9 cellular contexts compared by ENCODE assay signal in genomic region chr12:53502331-53502730, GRCh38. TPM values are rescaled to one million over a fixed set of nuclear protein-coding genes. Genes with fewer than 3 reads are reported as not detected.
DNase-seq lines count a peak whose midpoint lies in the region; ATAC-seq, FAIRE-seq and TF ChIP-seq lines count a peak whose summit lies in the region.
"Had no signal": no experiment of that assay in that cellular context is flagged by ENCODE, and none has a peak within 500 bp of the region (broad histone marks: within the 10 kb centered on the region; RNA-seq: fewer than 3 reads in every experiment).

No MANE protein-coding gene starts in this region.

- no peaks in the 10 kb centered on the region for H3K9me3 Mint-ChIP-seq in activated T-cell treated with anti-CD3 and anti-CD28 coated beads, Interleukin-2, amount 50 U/mL, for 72 hours
- H3K9me3 Mint-ChIP-seq in activated naive CD4-positive, alpha-beta T cell treated with anti-CD3 and anti-CD28 coated beads, Interleukin-2, amount 50 U/mL, for 72 hours: no peaks in the 10 kb centered on the region

- H3K27ac ChIP-seq in left lung (peak overlapping the region; percentile 98), tibial nerve (peak overlapping the region; percentile 94 to 100 (median 98))

- no peaks in the 10 kb centered on the region for H3K27me3 ChIP-seq in left lung
- no peaks in the 10 kb centered on the region for H3K27me3 ChIP-seq in tibial nerve

- peak overlapping the region; percentile 97 to 99 for H3K4me3 Mint-ChIP-seq in activated T-cell treated with anti-CD3 and anti-CD28 coated beads, Interleukin-2, amount 50 U/mL, for 72 hours

- peaks cover 0 to 36% of the 10 kb centered on the region in 2 donors for H3K36me3 ChIP-seq in left lung
- H3K36me3 ChIP-seq in tibial nerve: peaks cover 0 to 37% (median 3%) of the 10 kb centered on the region in 3 donors

- no peak for ATAC-seq in activated T-cell treated with anti-CD3 and anti-CD28 coated beads, Interleukin-2, amount 50 U/mL, for 72 hours (replicated peaks in 1 of 2)
- ATAC-seq in activated naive CD4-positive, alpha-beta T cell treated with anti-CD3 and anti-CD28 coated beads, Interleukin-2, amount 50 U/mL, for 72 hours: no peak
- ATAC-seq in left lung (no peak), GM18520 (IDR thresholded peaks at IDR 0.05; ENCODE audit: unreplicated experiment) (no peak)

- TF ChIP-seq CTCF in left lung (IDR thresholded peaks at IDR 0.05): no peak
- no peak for TF ChIP-seq CTCF in tibial nerve (IDR thresholded peaks at IDR 0.05)

- TF ChIP-seq POLR2A in tibial nerve (IDR thresholded peaks at IDR 0.05): no peak

- TF ChIP-seq EP300 in tibial nerve (IDR thresholded peaks at IDR 0.05): no peak

- intact Hi-C loops in left lung (cut with DNase I): loop anchor here in 1 of 2 donors (10.0 kb wide), 1 partner anchor 178 kb away; the partner anchor contains the start of gene AAAS

- H3K4me1 Mint-ChIP-seq in activated T-cell treated with anti-CD3 and anti-CD28 coated beads, Interleukin-2, amount 50 U/mL, for 72 hours (ENCODE audit: low read depth): peaks cover 42% of the 10 kb centered on the region

- H3K4me1 ChIP-seq in left lung (peaks cover 14 to 46% of the 10 kb centered on the region in 2 donors), tibial nerve (peaks cover 2 to 64% (median 24%) of the 10 kb centered on the region in 4 donors)

- DNase-seq in activated T-cell treated with anti-CD3 and anti-CD28 coated beads, Interleukin-2, amount 50 U/mL, for 72 hours: no peak
- no peak for DNase-seq in activated T-cell treated with anti-CD3 and anti-CD28 coated beads, Interleukin-2, amount 50 U/mL, for 1 hour
- no peak for DNase-seq in activated naive CD4-positive, alpha-beta T cell treated with anti-CD3 and anti-CD28 coated beads, Interleukin-2, amount 50 U/mL, for 72 hours (ENCODE audit: low spot score in 2 of 2)
- DNase-seq in left lung (no peak), tibial nerve (ENCODE audit: low spot score in 2 of 2) (no peak), frontal cortex (ENCODE audit: low spot score in 2 of 2) (no peak)
- no peak for DNase-seq in stimulated activated CD4-positive, alpha-beta T cell treated with anti-CD3 and anti-CD28 coated beads, Interleukin-4, amount 100 ng/mL, for 1 hour

- 50 to 53% methylated on average over 9 of the region's 9 CpGs for WGBS in tibial nerve, 2 donors

- peaks cover 0 to 2% of the 10 kb centered on the region in 2 donors for H3K36me3 Mint-ChIP-seq in activated T-cell treated with anti-CD3 and anti-CD28 coated beads, Interleukin-2, amount 50 U/mL, for 72 hours (ENCODE audit: insufficient read depth in 2 of 2)
- no peaks in the 10 kb centered on the region for H3K36me3 Mint-ChIP-seq in activated naive CD4-positive, alpha-beta T cell treated with anti-CD3 and anti-CD28 coated beads, Interleukin-2, amount 50 U/mL, for 72 hours

- FAIRE-seq in frontal cortex (lab: Jason Lieb, UNC): no peak

- H3K27ac Mint-ChIP-seq in activated T-cell treated with anti-CD3 and anti-CD28 coated beads, Interleukin-2, amount 50 U/mL, for 72 hours: peak overlapping the region; percentile 47
- H3K27ac Mint-ChIP-seq in activated naive CD4-positive, alpha-beta T cell treated with anti-CD3 and anti-CD28 coated beads, Interleukin-2, amount 50 U/mL, for 72 hours: peak overlapping the region; percentile 92 to 97

- peak overlapping the region in 1 of 2 donors; percentile 77 for H3K4me3 ChIP-seq in left lung
- H3K4me3 ChIP-seq in tibial nerve: peak overlapping the region in 3 of 4 donors; percentile 49 to 77 (median 76)

- H3K9me3 ChIP-seq in left lung (no peaks in the 10 kb centered on the region), tibial nerve (no peaks in the 10 kb centered on the region)

- H3K27me3 Mint-ChIP-seq in activated T-cell treated with anti-CD3 and anti-CD28 coated beads, Interleukin-2, amount 50 U/mL, for 72 hours (ENCODE audit: low read depth): no peaks in the 10 kb centered on the region

RNA-seq across cellular contexts. Expression of gene TARBP2, which starts 1.2 kb away (rescaled TPM):
- total RNA-seq in activated T-cell treated with anti-CD3 and anti-CD28 coated beads, Interleukin-2, amount 50 U/mL, for 72 hours: 10 to 100 TPM; 37.7 to 40.7 TPM
- total RNA-seq in activated naive CD4-positive, alpha-beta T cell treated with anti-CD3 and anti-CD28 coated beads, Interleukin-2, amount 50 U/mL, for 72 hours: 10 to 100 TPM; 29.9 to 30.4 TPM
- 10 to 100 TPM; 35.6 to 39.9 TPM for total RNA-seq in left lung
- total RNA-seq in tibial nerve: 10 to 100 TPM; 25.3 to 56.4 (median 36.1) TPM
- 26.9 TPM for total RNA-seq in frontal cortex

RNA-seq across cellular contexts. Expression of gene MAP3K12, which starts 3.1 kb away (rescaled TPM):
- total RNA-seq in activated T-cell treated with anti-CD3 and anti-CD28 coated beads, Interleukin-2, amount 50 U/mL, for 72 hours: 10 to 100 TPM; 18.8 to 23.7 TPM
- 10 to 100 TPM in 1 of 2 donors, 1 to 10 TPM in 1; 9.5 to 21.7 TPM for total RNA-seq in activated naive CD4-positive, alpha-beta T cell treated with anti-CD3 and anti-CD28 coated beads, Interleukin-2, amount 50 U/mL, for 72 hours
- total RNA-seq in left lung (10 to 100 TPM; 19.9 to 24.2 TPM), tibial nerve (10 to 100 TPM; 35.6 to 95.1 (median 58.3) TPM), frontal cortex (34.6 TPM)

RNA-seq across cellular contexts. Expression of gene NPFF, which starts 5.0 kb away (rescaled TPM):
- total RNA-seq in activated T-cell treated with anti-CD3 and anti-CD28 coated beads, Interleukin-2, amount 50 U/mL, for 72 hours: 1 to 10 TPM in 1 of 2 donors, not detected in 1; 1.3 TPM
- not detected for total RNA-seq in activated naive CD4-positive, alpha-beta T cell treated with anti-CD3 and anti-CD28 coated beads, Interleukin-2, amount 50 U/mL, for 72 hours
- total RNA-seq in left lung (not detected), tibial nerve (not detected), frontal cortex (not detected)
- total RNA-seq: mononuclear cell had no signal

RNA-seq across cellular contexts. Expression of gene PCBP2, which starts 50.4 kb away (rescaled TPM):
- 1,000 to 10,000 TPM; 1,155 to 1,265 TPM for total RNA-seq in activated T-cell treated with anti-CD3 and anti-CD28 coated beads, Interleukin-2, amount 50 U/mL, for 72 hours
- total RNA-seq in activated naive CD4-positive, alpha-beta T cell treated with anti-CD3 and anti-CD28 coated beads, Interleukin-2, amount 50 U/mL, for 72 hours: 1,000 to 10,000 TPM in 1 of 2 donors, 100 to 1,000 TPM in 1; 786 to 1,016 TPM
- total RNA-seq in left lung (100 to 1,000 TPM; 634 to 679 TPM), tibial nerve (100 to 1,000 TPM; 414 to 583 (median 490) TPM), frontal cortex (157 TPM)
